9 cellular contexts compared by ENCODE assay signal in the genomic region with DNA sequence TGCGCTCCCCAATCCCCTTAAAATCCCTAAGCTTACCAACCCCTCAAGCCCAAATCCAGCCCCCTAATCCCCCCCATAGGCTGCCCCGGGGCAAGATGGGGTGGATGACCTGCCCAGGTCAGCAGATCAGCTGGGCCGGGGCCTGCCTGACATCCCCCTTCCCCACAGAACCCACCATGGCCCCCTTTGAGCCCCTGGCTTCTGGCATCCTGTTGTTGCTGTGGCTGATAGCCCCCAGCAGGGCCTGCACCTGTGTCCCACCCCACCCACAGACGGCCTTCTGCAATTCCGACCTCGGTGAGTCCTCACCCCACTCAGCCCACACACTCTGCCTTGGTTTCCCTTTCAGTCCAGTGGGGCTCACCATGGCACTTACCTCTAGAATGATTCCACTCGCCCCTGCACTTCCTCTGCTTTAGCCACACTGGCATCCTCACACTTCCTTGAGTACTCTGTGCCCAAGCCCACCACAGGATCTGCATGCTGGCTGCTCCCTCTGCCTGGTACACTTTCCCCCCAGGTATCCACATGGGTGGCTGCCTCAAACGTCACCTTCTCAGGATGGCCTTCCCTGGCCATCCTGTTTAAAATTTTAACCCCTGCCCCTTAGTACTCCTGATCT. TPM values are rescaled to one million over a fixed set of nuclear protein-coding genes. Genes with fewer than 3 reads are reported as not detected.
DNase-seq lines count a peak whose midpoint lies in the region; ATAC-seq, FAIRE-seq and TF ChIP-seq lines count a peak whose summit lies in the region.
"Had no signal": no experiment of that assay in that cellular context is flagged by ENCODE, and none has a peak within 500 bp of the region (broad histone marks: within the 10 kb centered on the region; RNA-seq: fewer than 3 reads in every experiment).

No MANE protein-coding gene starts in this region.

- peaks cover 3% of the 10 kb centered on the region for H3K27me3 Mint-ChIP-seq in activated T-cell treated with anti-CD3 and anti-CD28 coated beads, Interleukin-2, amount 50 U/mL, for 72 hours (ENCODE audit: low read depth)
- peaks cover 2% of the 10 kb centered on the region for H3K27me3 Mint-ChIP-seq in stimulated activated memory B cell treated with anti-CD40 and anti-IgM and Interleukin-4, amounts not matched to agents 10 μg/mL and 1 μg/mL and 100 μg/mL, for 72 hours

- ATAC-seq in activated T-cell treated with anti-CD3 and anti-CD28 coated beads, Interleukin-2, amount 50 U/mL, for 72 hours (replicated peaks in 1 of 2): no peak
- no peak for ATAC-seq in stimulated activated memory B cell treated with anti-CD40 and anti-IgM and Interleukin-4, amounts not matched to agents 10 μg/mL and 1 μg/mL and 100 μg/mL, for 72 hours
- ATAC-seq in GM19328 (IDR thresholded peaks at IDR 0.05; ENCODE audit: unreplicated experiment) (no peak), HG03439 (IDR thresholded peaks at IDR 0.05; ENCODE audit: unreplicated experiment) (no peak)

- FAIRE-seq in GM12891 (lab: Jason Lieb, UNC): peak; percentile 33
- FAIRE-seq: TTC549 had no signal

- H3K27me3 ChIP-seq in right atrium auricular region: no peaks in the 10 kb centered on the region

- H3K4me1 Mint-ChIP-seq in activated T-cell treated with anti-CD3 and anti-CD28 coated beads, Interleukin-2, amount 50 U/mL, for 72 hours (ENCODE audit: low read depth): peaks cover 41% of the 10 kb centered on the region
- peaks cover 31% of the 10 kb centered on the region for H3K4me1 Mint-ChIP-seq in stimulated activated memory B cell treated with anti-CD40 and anti-IgM and Interleukin-4, amounts not matched to agents 10 μg/mL and 1 μg/mL and 100 μg/mL, for 72 hours

- TF ChIP-seq POLR2A in GM12891 (IDR thresholded peaks at IDR 0.05; ENCODE audit: low read depth, low read length): no peak

- H3K4me3 ChIP-seq in right atrium auricular region: peak overlapping the region; percentile 35 to 48

- no peaks in the 10 kb centered on the region for H3K9me3 Mint-ChIP-seq in activated T-cell treated with anti-CD3 and anti-CD28 coated beads, Interleukin-2, amount 50 U/mL, for 72 hours
- no peaks in the 10 kb centered on the region for H3K9me3 Mint-ChIP-seq in stimulated activated memory B cell treated with anti-CD40 and anti-IgM and Interleukin-4, amounts not matched to agents 10 μg/mL and 1 μg/mL and 100 μg/mL, for 72 hours

- peak overlapping the region; percentile 67 to 75 for H3K27ac ChIP-seq in right atrium auricular region

- TF ChIP-seq CTCF in right atrium auricular region (IDR thresholded peaks at IDR 0.05): no peak

- H3K27ac Mint-ChIP-seq in activated T-cell treated with anti-CD3 and anti-CD28 coated beads, Interleukin-2, amount 50 U/mL, for 72 hours: peak overlapping the region; percentile 53
- peak overlapping the region; percentile 13 for H3K27ac Mint-ChIP-seq in stimulated activated memory B cell treated with anti-CD40 and anti-IgM and Interleukin-4, amounts not matched to agents 10 μg/mL and 1 μg/mL and 100 μg/mL, for 72 hours

- H3K36me3 ChIP-seq in right atrium auricular region: no peaks in the 10 kb centered on the region

- DNase-seq in GM12891 (ENCODE audit: insufficient read length, low spot score): no peak
- no peak for DNase-seq in activated T-cell treated with anti-CD3 and anti-CD28 coated beads, Interleukin-2, amount 50 U/mL, for 72 hours
- DNase-seq in right atrium auricular region (ENCODE audit: low spot score): no peak
- DNase-seq in HUDEP-2 (lab: John Stamatoyannopoulos, UW; ENCODE audit: unreplicated experiment in 76 of 76): no peak
- DNase-seq: effector CD8-positive, alpha-beta T cell had no signal

- no peaks in the 10 kb centered on the region for H3K36me3 Mint-ChIP-seq in activated T-cell treated with anti-CD3 and anti-CD28 coated beads, Interleukin-2, amount 50 U/mL, for 72 hours (ENCODE audit: insufficient read depth in 2 of 2)
- H3K36me3 Mint-ChIP-seq in stimulated activated memory B cell treated with anti-CD40 and anti-IgM and Interleukin-4, amounts not matched to agents 10 μg/mL and 1 μg/mL and 100 μg/mL, for 72 hours: no peaks in the 10 kb centered on the region

- no peaks in the 10 kb centered on the region for H3K9me3 ChIP-seq in right atrium auricular region

- no peaks in the 10 kb centered on the region for H3K4me1 ChIP-seq in right atrium auricular region

- H3K4me3 Mint-ChIP-seq in activated T-cell treated with anti-CD3 and anti-CD28 coated beads, Interleukin-2, amount 50 U/mL, for 72 hours: peak overlapping the region; percentile 57 to 88
- H3K4me3 Mint-ChIP-seq in stimulated activated memory B cell treated with anti-CD40 and anti-IgM and Interleukin-4, amounts not matched to agents 10 μg/mL and 1 μg/mL and 100 μg/mL, for 72 hours: peak overlapping the region; percentile 32

TF ChIP-seq in GM12891, 5 proteins besides CTCF, POLR2A, EP300 and RAD21:
- TF ChIP-seq POLR2AphosphoS5 (IDR thresholded peaks at IDR 0.05; ENCODE audit: low read depth, low read length) (no peak), PAX5 (IDR thresholded peaks at IDR 0.05; ENCODE audit: insufficient read depth, low read length, severe bottlenecking) (no peak), TAF1 (IDR thresholded peaks at IDR 0.05; ENCODE audit: low read depth, low read length) (no peak), POU2F2 (IDR thresholded peaks at IDR 0.05; ENCODE audit: low read depth, low read length) (no peak), SPI1 (IDR thresholded peaks at IDR 0.05; ENCODE audit: low read depth, low read length) (no peak)

RNA-seq across cellular contexts. Expression of a gene that starts 1.1 kb away (rescaled TPM):
- 294 TPM for polyA plus RNA-seq in GM12891 (2012; ENCODE audit: low read depth, missing spikeins)
- total RNA-seq in activated T-cell treated with anti-CD3 and anti-CD28 coated beads, Interleukin-2, amount 50 U/mL, for 72 hours: 10 to 100 TPM; 31.5 to 71.2 TPM
- total RNA-seq in right atrium auricular region: 100 to 1,000 TPM; 218 to 823 TPM

RNA-seq across cellular contexts. Expression of a gene that starts 22.3 kb away (rescaled TPM):
- polyA plus RNA-seq in GM12891 (2012; ENCODE audit: low read depth, missing spikeins): 47.2 TPM
- total RNA-seq in activated T-cell treated with anti-CD3 and anti-CD28 coated beads, Interleukin-2, amount 50 U/mL, for 72 hours: 10 to 100 TPM; 94.7 to 97.5 TPM
- total RNA-seq in right atrium auricular region: 10 to 100 TPM; 41.7 to 53.9 TPM

RNA-seq across cellular contexts. Expression of a gene that starts 36.3 kb away (rescaled TPM):
- 1.1 TPM for polyA plus RNA-seq in GM12891 (2012; ENCODE audit: low read depth, missing spikeins)
- total RNA-seq in activated T-cell treated with anti-CD3 and anti-CD28 coated beads, Interleukin-2, amount 50 U/mL, for 72 hours: 1 to 10 TPM in 1 of 2 donors, under 1 TPM in 1; 0.67 to 2.0 TPM
- 1 to 10 TPM; 6.4 to 7.0 TPM for total RNA-seq in right atrium auricular region

RNA-seq across cellular contexts. Expression of a gene that starts 46.4 kb away (rescaled TPM):
- 38.2 TPM for polyA plus RNA-seq in GM12891 (2012; ENCODE audit: low read depth, missing spikeins)
- total RNA-seq in activated T-cell treated with anti-CD3 and anti-CD28 coated beads, Interleukin-2, amount 50 U/mL, for 72 hours: 1 to 10 TPM; 6.4 to 9.5 TPM
- 1 to 10 TPM; 2.2 to 6.3 TPM for total RNA-seq in right atrium auricular region
